Comparison of ENCODE assay signal across 13 cellular contexts in genomic region chr16:79348521-79349306, GRCh38.
DNase-seq lines count a peak whose midpoint lies in the region; ATAC-seq lines count a peak whose summit lies in the region.
"Had no signal": no experiment of that assay in that cellular context is flagged by ENCODE, and none has a peak within 500 bp of the region (broad histone marks: within the 10 kb centered on the region; RNA-seq: fewer than 3 reads in every experiment).

No MANE protein-coding gene starts in this region.

- peak; percentile 50 for DNase-seq in activated CD4-positive, alpha-beta T cell treated with anti-CD3 and anti-CD28 coated beads for 36 hours
- DNase-seq in activated CD4-positive, alpha-beta T cell treated with anti-CD3 and anti-CD28 coated beads for 4 hours = no peak
- peak; percentile 32 to 49 for DNase-seq in activated T-cell treated with anti-CD3 and anti-CD28 coated beads, Interleukin-2, amount 50 U/mL, for 48 hours
- DNase-seq in activated T-cell treated with anti-CD3 and anti-CD28 coated beads for 4 hours (no peak), DMS153 treated with DMSO at 0.1 percent for 48 hours (lab: John Stamatoyannopoulos, UW; ENCODE audit: unreplicated experiment) (no peak)
- DNase-seq in stimulated activated CD4-positive, alpha-beta T cell treated with anti-CD3 and anti-CD28 coated beads, Interleukin-1b, Interleukin-23, amount 100 ng/mL, for 48 hours = peak; percentile 31
- DNase-seq in stimulated activated CD4-positive, alpha-beta T cell treated with anti-CD3 and anti-CD28 coated beads, Interleukin-4, amount 100 ng/mL, for 24 hours = no peak
- DNase-seq: Caco-2; CD8-positive, alpha-beta T cell; DMS53; GF-D8; HFFc6 had no signal

- H3K27me3 Mint-ChIP-seq in activated CD4-positive, alpha-beta T cell treated with anti-CD3 and anti-CD28 coated beads for 36 hours = no peaks in the 10 kb centered on the region

- intact Hi-C loops in activated CD4-positive, alpha-beta T cell treated with anti-CD3 and anti-CD28 coated beads for 36 hours (cut with DNase I, micrococcal nuclease) = no loop called here

- CTCF ChIA-PET in activated CD4-positive, alpha-beta T cell treated with anti-CD3 and anti-CD28 coated beads for 36 hours (lab: Charles Lee) = interaction anchor here (1.0 to 1.3 kb wide), 2 partner anchors 11 to 13 kb away, joined by 3 read pairs; no protein-coding TSS in a partner anchor

- H3K4me1 Mint-ChIP-seq in activated CD4-positive, alpha-beta T cell treated with anti-CD3 and anti-CD28 coated beads for 36 hours = peaks cover 3% of the 10 kb centered on the region

- ATAC-seq in activated CD4-positive, alpha-beta T cell treated with anti-CD3 and anti-CD28 coated beads for 36 hours = peak; percentile 53
- ATAC-seq: CD8-positive, alpha-beta T cell had no signal

- no peak overlapping the region for H3K27ac Mint-ChIP-seq in activated CD4-positive, alpha-beta T cell treated with anti-CD3 and anti-CD28 coated beads for 36 hours
- H3K27ac Mint-ChIP-seq: CD14-positive monocyte; CD8-positive, alpha-beta T cell; HFFc6 had no signal

- H3K9me3 Mint-ChIP-seq in activated CD4-positive, alpha-beta T cell treated with anti-CD3 and anti-CD28 coated beads for 36 hours (ENCODE audit: low read depth) = no peaks in the 10 kb centered on the region
- H3K9me3 Mint-ChIP-seq: CD14-positive monocyte; CD8-positive, alpha-beta T cell had no signal

- no peaks in the 10 kb centered on the region for H3K36me3 Mint-ChIP-seq in activated CD4-positive, alpha-beta T cell treated with anti-CD3 and anti-CD28 coated beads for 36 hours (ENCODE audit: low read depth)
- H3K36me3 Mint-ChIP-seq: CD14-positive monocyte; CD8-positive, alpha-beta T cell had no signal

- H3K4me3 Mint-ChIP-seq in activated CD4-positive, alpha-beta T cell treated with anti-CD3 and anti-CD28 coated beads for 36 hours = no peak overlapping the region
- H3K4me3 Mint-ChIP-seq: CD14-positive monocyte; CD8-positive, alpha-beta T cell; HFFc6 had no signal

- POLR2A ChIA-PET in activated CD4-positive, alpha-beta T cell treated with anti-CD3 and anti-CD28 coated beads for 36 hours (lab: Charles Lee) = no interaction called here

Comparison
In these comparisons a context has a peak if more than half of its experiments do, and no peak if none do; other contexts are left out.
1. DNase-seq: peak in activated CD4-positive, alpha-beta T cell treated with anti-CD3 and anti-CD28 coated beads for 36 hours (single experiment), activated T-cell treated with anti-CD3 and anti-CD28 coated beads, Interleukin-2, amount 50 U/mL, for 48 hours (2 of 2) and stimulated activated CD4-positive, alpha-beta T cell treated with anti-CD3 and anti-CD28 coated beads, Interleukin-1b, Interleukin-23, amount 100 ng/mL, for 48 hours (single experiment); none in activated CD4-positive, alpha-beta T cell treated with anti-CD3 and anti-CD28 coated beads for 4 hours (0 of 2), activated T-cell treated with anti-CD3 and anti-CD28 coated beads for 4 hours (single experiment), stimulated activated CD4-positive, alpha-beta T cell treated with anti-CD3 and anti-CD28 coated beads, Interleukin-4, amount 100 ng/mL, for 24 hours (single experiment) and DMS153 treated with DMSO at 0.1 percent for 48 hours (single experiment).